ENCODE assay signal across 1 cellular context in the genomic region with DNA sequence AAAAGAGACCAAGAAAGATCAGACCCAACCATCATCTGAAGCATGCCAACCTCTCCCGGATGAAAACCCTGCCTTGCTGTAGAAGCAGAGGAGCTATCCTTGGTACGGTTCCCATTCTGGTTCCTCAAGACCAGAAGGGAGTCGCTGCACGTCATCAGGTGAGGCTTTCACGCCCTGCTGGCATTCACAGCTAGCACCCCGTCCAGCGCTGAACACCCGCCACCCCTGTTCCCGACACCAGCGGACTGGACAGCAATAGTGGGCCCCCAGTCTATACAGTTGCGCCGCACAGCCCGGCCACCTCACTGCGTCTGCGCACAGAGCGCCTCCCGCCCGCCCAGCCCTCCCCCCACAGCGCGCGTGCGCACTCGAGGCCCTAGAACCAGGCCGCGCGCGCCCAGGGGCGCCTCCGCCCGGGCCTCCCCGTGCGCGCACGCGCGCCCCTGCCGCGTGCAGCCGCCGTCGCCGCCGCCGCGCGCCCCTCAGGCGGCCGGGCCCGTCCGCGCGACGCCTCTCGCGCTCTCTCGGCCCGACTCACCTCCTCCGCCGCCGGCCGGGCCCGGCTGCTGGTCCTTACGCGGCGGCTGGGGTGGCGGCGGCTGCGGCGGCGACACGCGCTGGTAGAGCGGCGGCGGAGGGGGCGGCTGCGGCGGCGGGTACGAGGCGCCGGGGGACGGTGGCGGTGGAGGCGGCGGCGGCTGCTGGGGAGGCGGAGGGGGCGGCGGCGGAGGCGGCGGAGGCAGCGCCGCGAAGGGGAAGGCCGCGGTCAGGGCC.
TF ChIP-seq lines count a peak whose summit lies in the region.

No MANE protein-coding gene starts in this region.

TF ChIP-seq in HepG2, 621 proteins besides CTCF, POLR2A, EP300 and RAD21 (continued from another document and continues in another):
- TF ChIP-seq ZNF556 (CRISPR knock-in tag; IDR thresholded peaks at IDR 0.05; ENCODE audit: borderline replicate concordance): no peak
- TF ChIP-seq ZFP41 (CRISPR knock-in tag; IDR thresholded peaks at IDR 0.05; ENCODE audit: borderline replicate concordance): no peak
- no peak for TF ChIP-seq ZNF451 (CRISPR knock-in tag; IDR thresholded peaks at IDR 0.05)
- peak; percentile 56; the same call in 1 of the 2 replicates for TF ChIP-seq KMT2B (CRISPR knock-in tag; IDR thresholded peaks at IDR 0.05)
- TF ChIP-seq SPEN (CRISPR knock-in tag; IDR thresholded peaks at IDR 0.05; ENCODE audit: low read depth): no peak
- TF ChIP-seq, protein P1, sequence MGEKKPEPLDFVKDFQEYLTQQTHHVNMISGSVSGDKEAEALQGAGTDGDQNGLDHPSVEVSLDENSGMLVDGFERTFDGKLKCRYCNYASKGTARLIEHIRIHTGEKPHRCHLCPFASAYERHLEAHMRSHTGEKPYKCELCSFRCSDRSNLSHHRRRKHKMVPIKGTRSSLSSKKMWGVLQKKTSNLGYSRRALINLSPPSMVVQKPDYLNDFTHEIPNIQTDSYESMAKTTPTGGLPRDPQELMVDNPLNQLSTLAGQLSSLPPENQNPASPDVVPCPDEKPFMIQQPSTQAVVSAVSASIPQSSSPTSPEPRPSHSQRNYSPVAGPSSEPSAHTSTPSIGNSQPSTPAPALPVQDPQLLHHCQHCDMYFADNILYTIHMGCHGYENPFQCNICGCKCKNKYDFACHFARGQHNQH (CRISPR knock-in tag; IDR thresholded peaks at IDR 0.05): 0 out of 2 replicates have a peak, but pooled peaks have one; percentile 22
- TF ChIP-seq ZSCAN31 (CRISPR knock-in tag; IDR thresholded peaks at IDR 0.05; ENCODE audit: low read depth): no peak
- TF ChIP-seq ZFAT (CRISPR knock-in tag; conservative IDR thresholded peaks at IDR 0.05): no peak
- TF ChIP-seq ZNF432 (CRISPR knock-in tag; IDR thresholded peaks at IDR 0.05; ENCODE audit: borderline replicate concordance): no peak
- TF ChIP-seq MBNL3 (CRISPR knock-in tag; conservative IDR thresholded peaks at IDR 0.05): no peak
- TF ChIP-seq ZNF703 (CRISPR knock-in tag; IDR thresholded peaks at IDR 0.05; ENCODE audit: borderline replicate concordance): no peak
- TF ChIP-seq ZNF569 (CRISPR knock-in tag; IDR thresholded peaks at IDR 0.05; ENCODE audit: borderline replicate concordance): no peak
- peak; percentile 48 for TF ChIP-seq HNRNPLL (IDR thresholded peaks at IDR 0.05; ENCODE audit: low read depth, low read length, poor library complexity, severe bottlenecking)
- TF ChIP-seq KLF16 (CRISPR knock-in tag; IDR thresholded peaks at IDR 0.05): 0 out of 4 replicates have a peak, but pooled peaks of 1 of the 2 experiments have one; percentile 39
- peak; percentile 48; the same call in 1 of the 2 replicates for TF ChIP-seq SAP130 (CRISPR knock-in tag; IDR thresholded peaks at IDR 0.05; ENCODE audit: low read depth)
- peak; percentile 58; the same call in 1 of the 2 replicates for TF ChIP-seq ATF7-NPFF (CRISPR knock-in tag; IDR thresholded peaks at IDR 0.05; ENCODE audit: low read depth)
- TF ChIP-seq SALL1 (CRISPR knock-in tag; IDR thresholded peaks at IDR 0.05): 0 out of 2 replicates have a peak, but pooled peaks have one; percentile 31
- TF ChIP-seq, protein P2, sequence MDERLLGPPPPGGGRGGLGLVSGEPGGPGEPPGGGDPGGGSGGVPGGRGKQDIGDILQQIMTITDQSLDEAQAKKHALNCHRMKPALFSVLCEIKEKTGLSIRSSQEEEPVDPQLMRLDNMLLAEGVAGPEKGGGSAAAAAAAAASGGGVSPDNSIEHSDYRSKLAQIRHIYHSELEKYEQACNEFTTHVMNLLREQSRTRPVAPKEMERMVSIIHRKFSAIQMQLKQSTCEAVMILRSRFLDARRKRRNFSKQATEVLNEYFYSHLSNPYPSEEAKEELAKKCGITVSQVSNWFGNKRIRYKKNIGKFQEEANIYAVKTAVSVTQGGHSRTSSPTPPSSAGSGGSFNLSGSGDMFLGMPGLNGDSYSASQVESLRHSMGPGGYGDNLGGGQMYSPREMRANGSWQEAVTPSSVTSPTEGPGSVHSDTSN (CRISPR knock-in tag; IDR thresholded peaks at IDR 0.05): no peak
- 0 out of 2 replicates have a peak, but pooled peaks have one; percentile 32 for TF ChIP-seq SMAD9 (CRISPR knock-in tag; IDR thresholded peaks at IDR 0.05)
- TF ChIP-seq SNAPC2 (CRISPR knock-in tag; IDR thresholded peaks at IDR 0.05): no peak
- TF ChIP-seq HDAC1 (CRISPR knock-in tag; IDR thresholded peaks at IDR 0.05): peak; percentile 32; the same call in 1 of the 2 replicates
- 0 out of 2 replicates have a peak, but pooled peaks have one; percentile 20 for TF ChIP-seq GABPB1 (CRISPR knock-in tag; IDR thresholded peaks at IDR 0.05)
- TF ChIP-seq, protein P3, sequence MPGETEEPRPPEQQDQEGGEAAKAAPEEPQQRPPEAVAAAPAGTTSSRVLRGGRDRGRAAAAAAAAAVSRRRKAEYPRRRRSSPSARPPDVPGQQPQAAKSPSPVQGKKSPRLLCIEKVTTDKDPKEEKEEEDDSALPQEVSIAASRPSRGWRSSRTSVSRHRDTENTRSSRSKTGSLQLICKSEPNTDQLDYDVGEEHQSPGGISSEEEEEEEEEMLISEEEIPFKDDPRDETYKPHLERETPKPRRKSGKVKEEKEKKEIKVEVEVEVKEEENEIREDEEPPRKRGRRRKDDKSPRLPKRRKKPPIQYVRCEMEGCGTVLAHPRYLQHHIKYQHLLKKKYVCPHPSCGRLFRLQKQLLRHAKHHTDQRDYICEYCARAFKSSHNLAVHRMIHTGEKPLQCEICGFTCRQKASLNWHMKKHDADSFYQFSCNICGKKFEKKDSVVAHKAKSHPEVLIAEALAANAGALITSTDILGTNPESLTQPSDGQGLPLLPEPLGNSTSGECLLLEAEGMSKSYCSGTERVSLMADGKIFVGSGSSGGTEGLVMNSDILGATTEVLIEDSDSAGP (CRISPR knock-in tag; IDR thresholded peaks at IDR 0.05; ENCODE audit: borderline replicate concordance): no peak
- no peak for TF ChIP-seq HNRNPUL1 (IDR thresholded peaks at IDR 0.05; ENCODE audit: low read depth, low read length)
- 0 out of 2 replicates have a peak, but pooled peaks have one; percentile 44 for TF ChIP-seq GATAD1 (CRISPR knock-in tag; IDR thresholded peaks at IDR 0.05)
- TF ChIP-seq NFATC3 (CRISPR knock-in tag; IDR thresholded peaks at IDR 0.05): 0 out of 2 replicates have a peak, but pooled peaks have one; percentile 56
- TF ChIP-seq ZNF207 (IDR thresholded peaks at IDR 0.05; ENCODE audit: borderline replicate concordance): no peak
- TF ChIP-seq MXI1 (IDR thresholded peaks at IDR 0.05; ENCODE audit: borderline replicate concordance, low read depth, low read length): 0 out of 3 replicates have a peak, but pooled peaks have one; percentile 14
- no peak for TF ChIP-seq ZMAT3 (CRISPR knock-in tag; conservative IDR thresholded peaks at IDR 0.05)
- no peak for TF ChIP-seq ZBTB42 (CRISPR knock-in tag; IDR thresholded peaks at IDR 0.05)
- no peak for TF ChIP-seq ZNF180 (CRISPR knock-in tag; IDR thresholded peaks at IDR 0.05; ENCODE audit: borderline replicate concordance, low read depth)
- peak; percentile 62; the same call in 1 of the 2 replicates for TF ChIP-seq ZNF121 (CRISPR knock-in tag; IDR thresholded peaks at IDR 0.05)
- TF ChIP-seq ISL2 (CRISPR knock-in tag; IDR thresholded peaks at IDR 0.05): no peak
- no peak for TF ChIP-seq ZNF430 (CRISPR knock-in tag; IDR thresholded peaks at IDR 0.05)
- 0 out of 2 replicates have a peak, but pooled peaks have one; percentile 33 for TF ChIP-seq DNMT3B (CRISPR knock-in tag; conservative IDR thresholded peaks at IDR 0.05)
- TF ChIP-seq, protein P4, sequence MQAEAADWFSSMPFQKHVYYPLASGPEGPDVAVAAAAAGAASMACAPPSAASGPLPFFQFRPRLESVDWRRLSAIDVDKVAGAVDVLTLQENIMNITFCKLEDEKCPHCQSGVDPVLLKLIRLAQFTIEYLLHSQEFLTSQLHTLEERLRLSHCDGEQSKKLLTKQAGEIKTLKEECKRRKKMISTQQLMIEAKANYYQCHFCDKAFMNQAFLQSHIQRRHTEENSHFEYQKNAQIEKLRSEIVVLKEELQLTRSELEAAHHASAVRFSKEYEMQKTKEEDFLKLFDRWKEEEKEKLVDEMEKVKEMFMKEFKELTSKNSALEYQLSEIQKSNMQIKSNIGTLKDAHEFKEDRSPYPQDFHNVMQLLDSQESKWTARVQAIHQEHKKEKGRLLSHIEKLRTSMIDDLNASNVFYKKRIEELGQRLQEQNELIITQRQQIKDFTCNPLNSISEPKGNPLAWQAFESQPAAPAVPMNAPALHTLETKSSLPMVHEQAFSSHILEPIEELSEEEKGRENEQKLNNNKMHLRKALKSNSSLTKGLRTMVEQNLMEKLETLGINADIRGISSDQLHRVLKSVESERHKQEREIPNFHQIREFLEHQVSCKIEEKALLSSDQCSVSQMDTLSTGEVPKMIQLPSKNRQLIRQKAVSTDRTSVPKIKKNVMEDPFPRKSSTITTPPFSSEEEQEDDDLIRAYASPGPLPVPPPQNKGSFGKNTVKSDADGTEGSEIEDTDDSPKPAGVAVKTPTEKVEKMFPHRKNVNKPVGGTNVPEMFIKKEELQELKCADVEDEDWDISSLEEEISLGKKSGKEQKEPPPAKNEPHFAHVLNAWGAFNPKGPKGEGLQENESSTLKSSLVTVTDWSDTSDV (CRISPR knock-in tag; IDR thresholded peaks at IDR 0.05): no peak
- no peak for TF ChIP-seq ESRRA (CRISPR knock-in tag; IDR thresholded peaks at IDR 0.05; ENCODE audit: low read depth)
- TF ChIP-seq, protein P5, sequence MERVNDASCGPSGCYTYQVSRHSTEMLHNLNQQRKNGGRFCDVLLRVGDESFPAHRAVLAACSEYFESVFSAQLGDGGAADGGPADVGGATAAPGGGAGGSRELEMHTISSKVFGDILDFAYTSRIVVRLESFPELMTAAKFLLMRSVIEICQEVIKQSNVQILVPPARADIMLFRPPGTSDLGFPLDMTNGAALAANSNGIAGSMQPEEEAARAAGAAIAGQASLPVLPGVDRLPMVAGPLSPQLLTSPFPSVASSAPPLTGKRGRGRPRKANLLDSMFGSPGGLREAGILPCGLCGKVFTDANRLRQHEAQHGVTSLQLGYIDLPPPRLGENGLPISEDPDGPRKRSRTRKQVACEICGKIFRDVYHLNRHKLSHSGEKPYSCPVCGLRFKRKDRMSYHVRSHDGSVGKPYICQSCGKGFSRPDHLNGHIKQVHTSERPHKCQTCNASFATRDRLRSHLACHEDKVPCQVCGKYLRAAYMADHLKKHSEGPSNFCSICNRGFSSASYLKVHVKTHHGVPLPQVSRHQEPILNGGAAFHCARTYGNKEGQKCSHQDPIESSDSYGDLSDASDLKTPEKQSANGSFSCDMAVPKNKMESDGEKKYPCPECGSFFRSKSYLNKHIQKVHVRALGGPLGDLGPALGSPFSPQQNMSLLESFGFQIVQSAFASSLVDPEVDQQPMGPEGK (CRISPR knock-in tag; IDR thresholded peaks at IDR 0.05): peak; percentile 35; the same call in 1 of the 2 replicates
- TF ChIP-seq RFX1 (IDR thresholded peaks at IDR 0.05): no peak
- TF ChIP-seq, protein P6, sequence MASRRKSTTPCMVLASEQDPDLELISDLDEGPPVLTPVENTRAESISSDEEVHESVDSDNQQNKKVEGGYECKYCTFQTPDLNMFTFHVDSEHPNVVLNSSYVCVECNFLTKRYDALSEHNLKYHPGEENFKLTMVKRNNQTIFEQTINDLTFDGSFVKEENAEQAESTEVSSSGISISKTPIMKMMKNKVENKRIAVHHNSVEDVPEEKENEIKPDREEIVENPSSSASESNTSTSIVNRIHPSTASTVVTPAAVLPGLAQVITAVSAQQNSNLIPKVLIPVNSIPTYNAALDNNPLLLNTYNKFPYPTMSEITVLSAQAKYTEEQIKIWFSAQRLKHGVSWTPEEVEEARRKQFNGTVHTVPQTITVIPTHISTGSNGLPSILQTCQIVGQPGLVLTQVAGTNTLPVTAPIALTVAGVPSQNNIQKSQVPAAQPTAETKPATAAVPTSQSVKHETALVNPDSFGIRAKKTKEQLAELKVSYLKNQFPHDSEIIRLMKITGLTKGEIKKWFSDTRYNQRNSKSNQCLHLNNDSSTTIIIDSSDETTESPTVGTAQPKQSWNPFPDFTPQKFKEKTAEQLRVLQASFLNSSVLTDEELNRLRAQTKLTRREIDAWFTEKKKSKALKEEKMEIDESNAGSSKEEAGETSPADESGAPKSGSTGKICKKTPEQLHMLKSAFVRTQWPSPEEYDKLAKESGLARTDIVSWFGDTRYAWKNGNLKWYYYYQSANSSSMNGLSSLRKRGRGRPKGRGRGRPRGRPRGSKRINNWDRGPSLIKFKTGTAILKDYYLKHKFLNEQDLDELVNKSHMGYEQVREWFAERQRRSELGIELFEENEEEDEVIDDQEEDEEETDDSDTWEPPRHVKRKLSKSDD (CRISPR knock-in tag; IDR thresholded peaks at IDR 0.05; ENCODE audit: low read depth): no peak
- TF ChIP-seq ZNF850 (CRISPR knock-in tag; conservative IDR thresholded peaks at IDR 0.05): no peak
- TF ChIP-seq RFX3 (CRISPR knock-in tag; IDR thresholded peaks at IDR 0.05): no peak
- no peak for TF ChIP-seq SYNCRIP (IDR thresholded peaks at IDR 0.05; ENCODE audit: insufficient read depth, low read depth, low read length)
- TF ChIP-seq CREB1 (IDR thresholded peaks at IDR 0.05): 0 out of 2 replicates have a peak, but pooled peaks have one; percentile 15
- no peak for TF ChIP-seq CREB1 (CRISPR knock-in tag; IDR thresholded peaks at IDR 0.05)
- no peak for TF ChIP-seq RFXANK (CRISPR knock-in tag; IDR thresholded peaks at IDR 0.05)
- TF ChIP-seq SOX5 (CRISPR knock-in tag; IDR thresholded peaks at IDR 0.05; ENCODE audit: borderline replicate concordance): no peak
- TF ChIP-seq, protein P7, sequence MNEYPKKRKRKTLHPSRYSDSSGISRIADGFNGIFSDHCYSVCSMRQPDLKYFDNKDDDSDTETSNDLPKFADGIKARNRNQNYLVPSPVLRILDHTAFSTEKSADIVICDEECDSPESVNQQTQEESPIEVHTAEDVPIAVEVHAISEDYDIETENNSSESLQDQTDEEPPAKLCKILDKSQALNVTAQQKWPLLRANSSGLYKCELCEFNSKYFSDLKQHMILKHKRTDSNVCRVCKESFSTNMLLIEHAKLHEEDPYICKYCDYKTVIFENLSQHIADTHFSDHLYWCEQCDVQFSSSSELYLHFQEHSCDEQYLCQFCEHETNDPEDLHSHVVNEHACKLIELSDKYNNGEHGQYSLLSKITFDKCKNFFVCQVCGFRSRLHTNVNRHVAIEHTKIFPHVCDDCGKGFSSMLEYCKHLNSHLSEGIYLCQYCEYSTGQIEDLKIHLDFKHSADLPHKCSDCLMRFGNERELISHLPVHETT (CRISPR knock-in tag; conservative IDR thresholded peaks at IDR 0.05): no peak
- no peak for TF ChIP-seq ZNF792 (CRISPR knock-in tag; IDR thresholded peaks at IDR 0.05)
- TF ChIP-seq RXRA (CRISPR knock-in tag; IDR thresholded peaks at IDR 0.05): 0 out of 2 replicates have a peak, but pooled peaks have one; percentile 29
- TF ChIP-seq FOXJ3 (CRISPR knock-in tag; IDR thresholded peaks at IDR 0.05; ENCODE audit: borderline replicate concordance): no peak
- TF ChIP-seq, protein P8, sequence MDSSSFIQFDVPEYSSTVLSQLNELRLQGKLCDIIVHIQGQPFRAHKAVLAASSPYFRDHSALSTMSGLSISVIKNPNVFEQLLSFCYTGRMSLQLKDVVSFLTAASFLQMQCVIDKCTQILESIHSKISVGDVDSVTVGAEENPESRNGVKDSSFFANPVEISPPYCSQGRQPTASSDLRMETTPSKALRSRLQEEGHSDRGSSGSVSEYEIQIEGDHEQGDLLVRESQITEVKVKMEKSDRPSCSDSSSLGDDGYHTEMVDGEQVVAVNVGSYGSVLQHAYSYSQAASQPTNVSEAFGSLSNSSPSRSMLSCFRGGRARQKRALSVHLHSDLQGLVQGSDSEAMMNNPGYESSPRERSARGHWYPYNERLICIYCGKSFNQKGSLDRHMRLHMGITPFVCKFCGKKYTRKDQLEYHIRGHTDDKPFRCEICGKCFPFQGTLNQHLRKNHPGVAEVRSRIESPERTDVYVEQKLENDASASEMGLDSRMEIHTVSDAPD (CRISPR knock-in tag; IDR thresholded peaks at IDR 0.05): no peak
- TF ChIP-seq ZNF773 (CRISPR knock-in tag; IDR thresholded peaks at IDR 0.05; ENCODE audit: borderline replicate concordance): peak; percentile 36; the same call in 1 of the 2 replicates
- no peak for TF ChIP-seq NONO (IDR thresholded peaks at IDR 0.05)
- TF ChIP-seq NONO (CRISPR knock-in tag; conservative IDR thresholded peaks at IDR 0.05): no peak
